Comparison of ENCODE assay signal across 9 cellular contexts in the genomic region with DNA sequence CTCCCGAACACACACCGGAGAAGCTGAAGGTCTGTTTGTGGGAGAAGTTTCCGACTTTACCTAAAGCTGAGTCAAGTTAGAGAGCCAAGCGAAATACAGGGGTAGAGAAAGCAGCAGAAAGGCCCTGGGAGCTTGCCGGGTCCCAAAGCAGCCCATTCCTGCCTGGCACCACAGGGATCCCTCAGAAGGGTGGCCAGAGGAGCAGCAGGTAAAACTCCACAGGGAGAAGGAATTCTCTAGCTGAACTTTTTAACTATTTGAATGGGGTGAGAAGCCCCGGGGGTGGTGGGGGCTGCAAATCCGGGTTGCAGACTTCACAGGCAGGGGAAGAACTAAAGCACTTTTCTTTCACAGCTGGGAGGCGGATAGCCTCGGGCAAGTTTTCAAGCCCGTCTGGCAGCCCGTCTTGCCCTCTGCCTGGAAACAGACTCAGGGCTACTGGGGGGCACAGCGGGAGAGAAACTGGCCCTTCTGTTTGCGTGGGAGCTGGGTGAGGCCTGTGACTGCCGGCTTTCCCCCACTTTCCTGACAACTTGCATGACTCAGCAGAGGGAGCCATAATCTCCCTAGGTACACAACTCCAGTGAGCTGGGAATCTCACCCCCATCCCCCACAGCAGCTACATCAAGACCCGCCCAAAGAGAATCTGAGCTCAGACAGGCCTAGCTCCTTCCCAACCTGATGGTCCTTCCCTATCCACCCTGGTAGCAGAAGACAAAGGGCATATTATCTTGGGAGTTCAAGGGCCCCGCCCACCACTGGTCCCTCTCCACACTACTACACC.
DNase-seq lines count a peak whose midpoint lies in the region; ATAC-seq and TF ChIP-seq lines count a peak whose summit lies in the region.
"Had no signal": no experiment of that assay in that cellular context is flagged by ENCODE, and none has a peak within 500 bp of the region (broad histone marks: within the 10 kb centered on the region; RNA-seq: fewer than 3 reads in every experiment).

No MANE protein-coding gene starts in this region.

- peaks cover 32% of the 10 kb centered on the region for H3K9me3 Mint-ChIP-seq in nephron progenitor cell

- H3K36me3 Mint-ChIP-seq in nephron progenitor cell (ENCODE audit: low read depth), result peaks cover 72% of the 10 kb centered on the region

- H3K27ac Mint-ChIP-seq in nephron progenitor cell, result peak overlapping the region; percentile 73

- no peak overlapping the region for H3K4me3 Mint-ChIP-seq in nephron progenitor cell

- H3K4me1 Mint-ChIP-seq in nephron progenitor cell, result peaks cover 10% of the 10 kb centered on the region

- no peak for ATAC-seq in GM21447 (IDR thresholded peaks at IDR 0.05; ENCODE audit: unreplicated experiment)

- DNase-seq in EL (peak; percentile 46), NCI-H446 treated with DMSO at 0.1 percent for 48 hours (lab: John Stamatoyannopoulos, UW) (peak; percentile 60), ecto neural progenitor cell (ENCODE audit: low spot score) (peak; percentile 70), nephron progenitor cell (no peak), medulla oblongata (ENCODE audit: extremely low spot score) (no peak), cerebellum (ENCODE audit: low spot score) (no peak)
- DNase-seq in stimulated activated naive CD4-positive, alpha-beta T cell treated with Interleukin-2 at 50 U/mL for 16 hours (lab: John Stamatoyannopoulos, UW), result no peak
- DNase-seq: activated CD4-positive, CD25-positive, alpha-beta regulatory T cell had no signal

- no peaks in the 10 kb centered on the region for H3K27me3 Mint-ChIP-seq in nephron progenitor cell (ENCODE audit: low read depth, poor library complexity)

- TF ChIP-seq CTCF in nephron progenitor cell (IDR thresholded peaks at IDR 0.05), result no peak

Comparison
In these comparisons a context has a peak if more than half of its experiments do, and no peak if none do; other contexts are left out.
1. DNase-seq: peak in EL (single experiment), NCI-H446 treated with DMSO at 0.1 percent for 48 hours (single experiment) and ecto neural progenitor cell (single experiment); none in nephron progenitor cell (single experiment), medulla oblongata (single experiment), cerebellum (single experiment) and stimulated activated naive CD4-positive, alpha-beta T cell treated with Interleukin-2 at 50 U/mL for 16 hours (single experiment).